8 cellular contexts compared by ENCODE assay signal in the genomic region with DNA sequence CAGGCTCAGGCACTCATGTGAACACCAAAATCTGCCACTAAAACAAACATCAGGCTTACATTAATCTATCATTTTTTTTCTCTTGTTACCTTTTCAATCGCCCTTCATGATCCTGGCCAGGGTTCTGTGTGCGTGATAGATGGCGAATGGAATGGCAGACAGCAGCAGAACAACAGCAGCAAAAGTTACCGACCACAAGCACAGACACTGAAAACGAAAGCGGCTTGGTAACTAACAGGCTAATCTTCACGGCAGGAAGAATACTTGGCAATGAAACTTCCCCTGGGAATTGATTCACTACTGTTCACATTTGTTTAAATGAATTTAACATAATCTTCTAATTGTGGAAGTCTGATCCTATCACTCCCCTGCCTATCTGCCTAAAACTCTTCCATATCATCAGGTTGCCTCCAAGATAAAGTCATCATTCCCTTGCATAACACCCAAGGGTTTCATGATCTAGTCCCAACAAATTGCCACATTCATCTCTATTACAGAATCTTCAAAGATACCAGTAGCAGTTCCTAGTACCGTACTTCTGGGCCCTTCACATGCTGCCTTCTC. TPM values are rescaled to one million over a fixed set of nuclear protein-coding genes. Genes with fewer than 3 reads are reported as not detected.
A peak's percentile ranks its signal among the peaks of the same experiment; 100 is the strongest.
DNase-seq lines count a peak whose midpoint lies in the region; ATAC-seq, FAIRE-seq and TF ChIP-seq lines count a peak whose summit lies in the region.

No MANE protein-coding gene starts in this region.

- H3K27me3 ChIP-seq in GM12878 (replicated peaks in 1 of 2; ENCODE audit: control insufficient read depth in 2 of 2, insufficient read depth in 2 of 2, low read length in 1 of 2) (no peaks in the 10 kb centered on the region), HepG2 (ENCODE audit: control insufficient read depth in 1 of 2, insufficient read depth in 2 of 2, low read length in 2 of 2) (no peaks in the 10 kb centered on the region), tibial nerve (no peaks in the 10 kb centered on the region)

- POLR2A ChIA-PET in GM12878 (lab: Charles Lee) = no interaction called here
- POLR2A ChIA-PET in HepG2 (lab: Yijun Ruan, JAX) = no interaction called here

- H3K36me3 ChIP-seq in GM12878 (ENCODE audit: control insufficient read depth in 2 of 2, insufficient read depth in 2 of 2, low read length in 1 of 2) = no peaks in the 10 kb centered on the region
- peaks cover 3 to 32% of the 10 kb centered on the region in 2 experiments for H3K36me3 ChIP-seq in HepG2 (replicated peaks in 1 of 2; ENCODE audit: control insufficient read depth in 1 of 2, insufficient read depth in 2 of 2, low read length in 2 of 2)
- H3K36me3 ChIP-seq in tibial nerve = no peaks in the 10 kb centered on the region

- no peaks in the 10 kb centered on the region for H3K79me2 ChIP-seq in GM12878 (ENCODE audit: control insufficient read depth, insufficient read depth, low read length)
- peaks cover 95% of the 10 kb centered on the region for H3K79me2 ChIP-seq in HepG2 (ENCODE audit: insufficient read depth, low read length)

- TF ChIP-seq RAD21 in GM12878 (IDR thresholded peaks at IDR 0.05; ENCODE audit: insufficient read depth, low read depth, low read length) = no peak
- no peak for TF ChIP-seq RAD21 in HepG2 (CRISPR knock-in tag; IDR thresholded peaks at IDR 0.05)

- H3K9ac ChIP-seq in GM12878 (ENCODE audit: control insufficient read depth, insufficient read depth, low read length) (no peak overlapping the region), HepG2 (ENCODE audit: insufficient read depth, low read depth, low read length) (no peak overlapping the region)

- DNase-seq in GM12878 (ENCODE audit: low read depth, low spot score) = no peak
- DNase-seq in HepG2 (ENCODE audit: low spot score) = no peak
- no peak for DNase-seq in tibial nerve (ENCODE audit: low spot score in 2 of 2)
- DNase-seq in DMS53 (lab: John Stamatoyannopoulos, UW) = no peak
- DNase-seq in GM20000 (ENCODE audit: low spot score) = no peak
- DNase-seq in stimulated activated CD4-positive, alpha-beta T cell treated with anti-CD3 and anti-CD28 coated beads, Interleukin-4, amount 100 ng/mL, for 1 hour = no peak

- no peak for TF ChIP-seq EP300 in GM12878 (IDR thresholded peaks at IDR 0.05; ENCODE audit: borderline replicate concordance in 1 of 2, control insufficient read depth in 1 of 2, low read depth in 2 of 2, low read length in 2 of 2)
- TF ChIP-seq EP300 in HepG2 (IDR thresholded peaks at IDR 0.05; ENCODE audit: low read depth in 2 of 2, low read length in 2 of 2) = no peak
- no peak for TF ChIP-seq EP300 in HepG2 (CRISPR knock-in tag; IDR thresholded peaks at IDR 0.05; ENCODE audit: borderline replicate concordance)
- TF ChIP-seq EP300 in tibial nerve (IDR thresholded peaks at IDR 0.05) = no peak

- no peaks in the 10 kb centered on the region for H3K4me1 ChIP-seq in GM12878 (ENCODE audit: control insufficient read depth, insufficient read depth, low read length)
- peaks cover 59% of the 10 kb centered on the region for H3K4me1 ChIP-seq in HepG2 (ENCODE audit: insufficient read depth, low read length)
- peaks cover 0 to 10% (median 0%) of the 10 kb centered on the region in 4 donors for H3K4me1 ChIP-seq in tibial nerve

- SMC1A ChIA-PET in GM12878 (lab: Charles Lee; ENCODE audit: uncharacterized antibody, unreplicated experiment) = no interaction called here

- no peak overlapping the region for H2AFZ ChIP-seq in GM12878 (ENCODE audit: control insufficient read depth, low read depth, low read length)
- no peak overlapping the region for H2AFZ ChIP-seq in HepG2 (ENCODE audit: low read length)

- ATAC-seq in GM19351 (IDR thresholded peaks at IDR 0.05; ENCODE audit: unreplicated experiment) (peak; percentile 47), HG03521 (IDR thresholded peaks at IDR 0.05; ENCODE audit: unreplicated experiment) (peak; percentile 49), GM12878 (peak; percentile 57; the same call in 2 of the 3 replicates), HepG2 (no peak)

- 43% methylated on average over 8 of the region's 8 CpGs for WGBS in GM12878 (ENCODE audit: insufficient coverage, insufficient replicate concordance, low lambda C conversion rate, missing lambda C conversion rate)
- WGBS in HepG2 (ENCODE audit: low lambda C conversion rate) = 98% methylated on average over 8 of the region's 8 CpGs
- WGBS in tibial nerve, 2 donors = 49 to 55% methylated on average over 8 of the region's 8 CpGs

- H3K4me3 ChIP-seq in GM12878 (no peak overlapping the region), HepG2 (replicated peaks in 1 of 3; ENCODE audit: insufficient read depth in 1 of 3, low read depth in 2 of 3, low read length in 3 of 3) (no peak overlapping the region), tibial nerve (peak overlapping the region in 3 of 4 donors; percentile 19 to 36 (median 22))

- H3K4me2 ChIP-seq in GM12878 (ENCODE audit: control insufficient read depth, insufficient read depth) = no peak overlapping the region
- H3K4me2 ChIP-seq in HepG2 (ENCODE audit: low read depth, low read length) = no peak overlapping the region

- in situ Hi-C loops in GM12878 (cut with MboI) (no loop called here), HepG2 (cut with HindIII; ENCODE audit: extremely low pct_ligation_motif_present, low pct_unique_long_range_greater_than_20kb) (no loop called here)

- H3K9me3 ChIP-seq in GM12878 (replicated peaks; ENCODE audit: control insufficient read depth, insufficient read depth, low read length) (no peaks in the 10 kb centered on the region), HepG2 (ENCODE audit: low read length) (no peaks in the 10 kb centered on the region), tibial nerve (no peaks in the 10 kb centered on the region)

- H4K20me1 ChIP-seq in GM12878 (ENCODE audit: control insufficient read depth, insufficient read depth) (no peaks in the 10 kb centered on the region), HepG2 (ENCODE audit: insufficient read depth, low read length) (no peaks in the 10 kb centered on the region)

- BruUV-seq in GM12878 (replicated peaks; lab: Mats Ljungman, UMichigan) = no TSS peak
- no TSS peak for BruUV-seq in HepG2 (replicated peaks; lab: Mats Ljungman, UMichigan)

- TF ChIP-seq POLR2A in GM12878 (IDR thresholded peaks at IDR 0.05; ENCODE audit: low read depth, low read length) = no peak
- no peak for TF ChIP-seq POLR2A in HepG2 (IDR thresholded peaks at IDR 0.05; ENCODE audit: insufficient read depth in 1 of 2, low read depth in 2 of 2, low read length in 2 of 2)
- no peak for TF ChIP-seq POLR2A in tibial nerve (IDR thresholded peaks at IDR 0.05)

- TF ChIP-seq CTCF in GM12878 (IDR thresholded peaks at IDR 0.05 in 2 of 3, conservative IDR thresholded peaks at IDR 0.05 in 1 of 3; ENCODE audit: control insufficient read depth in 2 of 3, extremely low read depth in 1 of 3, insufficient read depth in 1 of 3, low read depth in 3 of 3, low read length in 3 of 3) = no peak
- no peak for TF ChIP-seq CTCF in HepG2 (CRISPR knock-in tag; IDR thresholded peaks at IDR 0.05)
- TF ChIP-seq CTCF in tibial nerve (IDR thresholded peaks at IDR 0.05) = no peak
- no peak for TF ChIP-seq CTCF in GM20000 (IDR thresholded peaks at IDR 0.05; ENCODE audit: extremely low read depth, missing control alignments)

- no peak overlapping the region for H3K27ac ChIP-seq in GM12878 (ENCODE audit: control insufficient read depth, insufficient read depth)
- H3K27ac ChIP-seq in HepG2 (ENCODE audit: extremely low read length, insufficient read depth, low read length) = no peak overlapping the region
- H3K27ac ChIP-seq in tibial nerve = peak overlapping the region in 2 of 4 donors; percentile 52 to 65

- peak; percentile 73 for FAIRE-seq in GM12878 (lab: Jason Lieb, UNC)
- FAIRE-seq in HepG2 (lab: Jason Lieb, UNC) = no peak

- intact Hi-C loops in GM12878 (cut with micrococcal nuclease; ENCODE audit: unreplicated experiment) (no loop called here), HepG2 (cut with micrococcal nuclease; ENCODE audit: unreplicated experiment) (no loop called here)

- RAD21 ChIA-PET in GM12878 (lab: Charles Lee; ENCODE audit: unreplicated experiment) = no interaction called here

- CTCF ChIA-PET in GM12878 (lab: Yijun Ruan, JAX) (no interaction called here), HepG2 (lab: Yijun Ruan, JAX; ENCODE audit: low intra/inter-chr PET ratio, low total read pairs) (no interaction called here)

RNA-seq across cellular contexts. Expression of a gene that starts 28.7 kb away (rescaled TPM):
- total RNA-seq in GM12878 (2013; cell fraction: nucleolus; rRNA removed) = 4.9 and 5.0 TPM in 2 replicates
- total RNA-seq in GM12878 (2014; rRNA removed) (0.44 and 0.62 TPM in 2 replicates), GM12878 (2014; rRNA removed; fragmentation: Illumina TruSeq; extraction: Trizol) (1.0 and 1.4 TPM in 2 replicates), GM12878 (2021) (0.85 and 1.0 TPM in 2 replicates), HepG2 (2016; rRNA removed; fragmentation: Illumina TruSeq; extraction: Trizol) (52.4 and 98.3 TPM in 2 replicates), tibial nerve (10 to 100 TPM; 17.4 to 26.1 (median 21.2) TPM)
- polyA plus RNA-seq in GM12878 (2011; ENCODE audit: low read depth) = 0.12 TPM
- polyA plus RNA-seq in GM12878 (2011; rRNA removed) (1.4 and 1.9 TPM in 2 replicates), GM12878 (2014; fragmentation: Illumina TruSeq; extraction: Trizol) (0.54 and 1.5 TPM in 2 replicates), GM12878 (2014; fragmentation: Nextera tagmentation; extraction: Ambion mirVana) (under 1 TPM; 0.24 to 0.40 TPM), GM12878 (2014; rRNA removed) (0.56 and 0.95 TPM in 2 replicates), GM12878 (2016; fragmentation: Nextera tagmentation; extraction: Ambion mirVana) (under 1 TPM; 0.23 to 0.50 TPM), HepG2 (2011; rRNA removed) (40.0 and 43.6 TPM in 2 replicates)
- 1.7 and 1.9 TPM in 2 replicates for polyA plus RNA-seq in GM12878 (2011; cell fraction: cytosol; rRNA removed)
- 1.7 and 2.1 TPM in 2 replicates for polyA plus RNA-seq in GM12878 (2011; cell fraction: nucleus; rRNA removed)
- 0.13 and 0.28 TPM in 2 replicates for polyA plus RNA-seq in GM12878 (2012)
- 6.4 and 6.9 TPM in 2 replicates for polyA minus RNA-seq in GM12878 (2011; rRNA and poly(A)+ RNA removed)
- 1.4 and 3.5 TPM in 2 replicates for polyA minus RNA-seq in GM12878 (2011; cell fraction: cytosol; rRNA and poly(A)+ RNA removed)
- polyA minus RNA-seq in GM12878 (2011; cell fraction: nucleus; rRNA and poly(A)+ RNA removed) = 11.1 and 15.6 TPM in 2 replicates
- 29.7 and 32.9 TPM in 2 replicates for total RNA-seq in HepG2 (2016; cell fraction: cytosol; rRNA removed; fragmentation: Illumina TruSeq; extraction: Trizol; ENCODE audit: low read depth)
- 47.0 and 86.4 TPM in 2 replicates for total RNA-seq in HepG2 (2016; cell fraction: insoluble cytoplasmic fraction; rRNA removed; fragmentation: Illumina TruSeq; extraction: Trizol)
- 36.9 and 39.5 TPM in 2 replicates for total RNA-seq in HepG2 (2016; cell fraction: membrane; rRNA removed; fragmentation: Illumina TruSeq; extraction: Trizol)
- total RNA-seq in HepG2 (2016; cell fraction: nucleus; rRNA removed; fragmentation: Illumina TruSeq; extraction: Trizol) = 243 and 259 TPM in 2 replicates
- polyA plus RNA-seq in HepG2 (2011; cell fraction: cytosol; rRNA removed) = 26.4 and 36.1 TPM in 2 replicates
- 57.3 and 62.4 TPM in 2 replicates for polyA plus RNA-seq in HepG2 (2011; cell fraction: nucleus; rRNA removed)
- 74.2 and 81.5 TPM in 2 replicates for polyA plus RNA-seq in HepG2 (2012)
- polyA plus RNA-seq in HepG2 (2016; cell fraction: cytosol; fragmentation: Illumina TruSeq; extraction: Trizol; ENCODE audit: low read depth) = 14.1 and 16.7 TPM in 2 replicates
- 36.4 and 38.2 TPM in 2 replicates for polyA plus RNA-seq in HepG2 (2016; cell fraction: insoluble cytoplasmic fraction; fragmentation: Illumina TruSeq; extraction: Trizol; ENCODE audit: low read depth)
- polyA plus RNA-seq in HepG2 (2016; cell fraction: membrane; fragmentation: Illumina TruSeq; extraction: Trizol; ENCODE audit: low read depth) = 17.6 and 19.0 TPM in 2 replicates
- polyA plus RNA-seq in HepG2 (2016; cell fraction: nucleus; fragmentation: Illumina TruSeq; extraction: Trizol; ENCODE audit: insufficient read depth, low read depth) = 68.4 and 81.3 TPM in 2 replicates
- 19.5 and 154 TPM in 2 replicates for polyA minus RNA-seq in HepG2 (2011; rRNA and poly(A)+ RNA removed; ENCODE audit: low replicate concordance)
- polyA minus RNA-seq in HepG2 (2011; cell fraction: cytosol; rRNA and poly(A)+ RNA removed) = 69.6 and 97.5 TPM in 2 replicates
- polyA minus RNA-seq in HepG2 (2011; cell fraction: nucleus; rRNA and poly(A)+ RNA removed) = 726 and 816 TPM in 2 replicates

Comparison
In these comparisons a context has a peak if more than half of its experiments do, and no peak if none do; other contexts are left out.
1. H3K4me3 ChIP-seq: peak in tibial nerve (3 of 4); none in GM12878 (single experiment) and HepG2 (0 of 3).